14 cellular contexts compared by ENCODE assay signal in genomic region chr1:234891427-234891826, GRCh38.
"Had no signal": no experiment of that assay in that cellular context is flagged by ENCODE, and none has a peak within 500 bp of the region (broad histone marks: within the 10 kb centered on the region; RNA-seq: fewer than 3 reads in every experiment).

No MANE protein-coding gene starts in this region.

- H3K36me3 Mint-ChIP-seq: WTC11 had no signal

- H3K27me3 ChIP-seq: cardiac muscle cell, heart right ventricle, left lung, ovary, upper lobe of right lung had no signal

- DNase-seq: activated CD4-positive, alpha-beta T cell treated with anti-CD3 and anti-CD28 coated beads, Interleukin-2, amount 10 ng/mL, durations not matched to agents 24 days and 14 days; foreskin melanocyte; heart right ventricle; islet precursor cell; left lung; nephron progenitor cell; ovary; stimulated activated CD4-positive, alpha-beta T cell treated with anti-CD3 and anti-CD28 coated beads, Interleukin-4, amount 100 ng/mL, for 1 hour; stimulated activated CD8-positive, alpha-beta memory T cell treated with anti-CD3 and anti-CD28 coated beads, Interleukin-4, amount 100 ng/mL, for 48 hours had no signal

- H3K27me3 Mint-ChIP-seq: activated CD4-positive, alpha-beta T cell treated with anti-CD3 and anti-CD28 coated beads, Interleukin-2, amount 10 ng/mL, durations not matched to agents 24 days and 14 days; activated naive CD8-positive, alpha-beta T cell; stimulated activated naive CD8-positive, alpha-beta T cell treated with anti-CD3 and anti-CD28 coated beads, Interleukin-15, Interleukin-2, amounts not matched to agents 100 ng/mL and 50 ng/mL, for 24 hours had no signal

- ATAC-seq: heart right ventricle, left lung, WTC11 had no signal

- H3K4me1 Mint-ChIP-seq: WTC11 had no signal

- H3K27ac Mint-ChIP-seq: activated naive CD8-positive, alpha-beta T cell; stimulated activated naive CD8-positive, alpha-beta T cell treated with anti-CD3 and anti-CD28 coated beads, Interleukin-15, Interleukin-2, amounts not matched to agents 100 ng/mL and 50 ng/mL, for 24 hours; WTC11 had no signal

- H3K4me3 Mint-ChIP-seq: activated CD4-positive, alpha-beta T cell treated with anti-CD3 and anti-CD28 coated beads, Interleukin-2, amount 10 ng/mL, durations not matched to agents 24 days and 14 days; activated naive CD8-positive, alpha-beta T cell; nephron progenitor cell; stimulated activated naive CD8-positive, alpha-beta T cell treated with anti-CD3 and anti-CD28 coated beads, Interleukin-15, Interleukin-2, amounts not matched to agents 100 ng/mL and 50 ng/mL, for 24 hours; WTC11 had no signal

- H3K9me3 ChIP-seq: heart right ventricle, left lung, ovary, upper lobe of right lung had no signal

- H3K4me3 ChIP-seq: cardiac muscle cell, heart right ventricle, left lung, ovary, upper lobe of right lung had no signal

- H3K27ac ChIP-seq: cardiac muscle cell, left lung, ovary, upper lobe of right lung had no signal

- H3K36me3 ChIP-seq: cardiac muscle cell, heart right ventricle, left lung, ovary, upper lobe of right lung had no signal
